ENCODE assay signal across 12 cellular contexts in the genomic region with DNA sequence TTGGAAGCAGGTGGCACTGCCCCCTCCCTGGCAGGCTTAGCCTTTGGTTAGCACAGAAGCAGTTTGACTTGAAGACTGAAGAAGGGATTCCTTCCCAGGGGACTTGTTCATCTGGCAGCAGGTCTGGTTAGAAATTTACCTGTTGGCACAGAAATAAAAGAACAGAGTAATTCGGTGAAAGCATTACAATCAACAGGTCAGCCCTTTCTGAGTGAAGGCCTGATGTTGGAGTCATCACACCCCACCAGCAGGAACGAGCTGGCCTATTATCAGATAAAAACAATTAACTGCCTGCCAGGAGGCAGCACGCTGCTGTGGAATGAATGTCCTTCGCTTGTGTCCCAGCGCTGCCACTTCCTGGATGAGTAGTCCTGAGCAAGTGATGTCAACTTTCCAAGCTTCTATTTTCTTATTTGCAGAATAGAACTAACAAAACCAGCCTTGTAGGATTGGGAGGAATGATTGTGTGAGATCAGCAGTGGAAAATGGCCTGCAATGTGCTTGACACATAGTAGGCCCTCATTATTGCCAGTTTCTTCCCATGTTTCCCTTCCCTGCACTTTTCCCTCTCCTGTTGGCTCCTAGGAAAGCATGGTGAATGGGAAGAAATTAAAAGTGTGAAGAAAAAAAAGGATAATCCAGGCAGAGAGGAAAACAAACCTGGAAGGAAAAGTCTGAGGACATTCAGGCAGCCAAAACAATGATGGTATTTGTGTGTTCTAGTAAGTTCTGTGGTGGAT. TPM values are rescaled to one million over a fixed set of nuclear protein-coding genes. Genes with fewer than 3 reads are reported as not detected.
DNase-seq lines count a peak whose midpoint lies in the region; ATAC-seq and TF ChIP-seq lines count a peak whose summit lies in the region.
"Had no signal": no experiment of that assay in that cellular context is flagged by ENCODE, and none has a peak within 500 bp of the region (broad histone marks: within the 10 kb centered on the region; RNA-seq: fewer than 3 reads in every experiment).

No MANE protein-coding gene starts in this region.

- H3K27me3 ChIP-seq in MG63 (no peaks in the 10 kb centered on the region), body of pancreas (no peaks in the 10 kb centered on the region), lower lobe of right lung (ENCODE audit: low read depth) (no peaks in the 10 kb centered on the region)
- H3K27me3 ChIP-seq in effector memory CD4-positive, alpha-beta T cell (replicated peaks; ENCODE audit: control insufficient read depth, insufficient read depth, low read length, poor library complexity, severe bottlenecking) = no peaks in the 10 kb centered on the region

- H3K36me3 ChIP-seq in MG63 (no peaks in the 10 kb centered on the region), body of pancreas (replicated peaks in 1 of 2; ENCODE audit: insufficient read depth in 1 of 2, low read depth in 2 of 2) (no peaks in the 10 kb centered on the region), mucosa of descending colon (ENCODE audit: low read depth) (no peaks in the 10 kb centered on the region), lower lobe of right lung (no peaks in the 10 kb centered on the region)
- no peaks in the 10 kb centered on the region for H3K36me3 ChIP-seq in effector memory CD4-positive, alpha-beta T cell (ENCODE audit: control insufficient read depth, insufficient read depth, low read length)
- H3K36me3 ChIP-seq: left ventricle myocardium inferior had no signal

- H3K27ac ChIP-seq in body of pancreas (peak overlapping the region in 1 of 4 donors; percentile 39), lower lobe of right lung (no peak overlapping the region)
- no peak overlapping the region for H3K27ac ChIP-seq in effector memory CD4-positive, alpha-beta T cell (ENCODE audit: insufficient read depth, low read length, poor library complexity, severe bottlenecking)
- H3K27ac ChIP-seq: left ventricle myocardium inferior had no signal

- intact Hi-C loops in body of pancreas (cut with DNase I) (no loop called here), mucosa of descending colon (cut with DNase I, micrococcal nuclease) (no loop called here), lower lobe of right lung (cut with DNase I) (no loop called here)

- 50 to 54% methylated on average over 5 of the region's 5 CpGs for WGBS in body of pancreas, 2 donors

- DNase-seq in DMS79 treated with DMSO at 0.1 percent for 48 hours (lab: John Stamatoyannopoulos, UW) (peak; percentile 20), MG63 (peak; percentile 58), body of pancreas (peak; percentile 19 to 47 (median 42)), mucosa of descending colon (peak in 2 of 3 donors; percentile 41 to 42), lower lobe of right lung (no peak), ecto neural progenitor cell (ENCODE audit: low spot score) (no peak)
- DNase-seq in effector memory CD4-positive, alpha-beta T cell = no peak
- DNase-seq: activated naive CD4-positive, alpha-beta T cell; left ventricle myocardium inferior; NCI-H510A treated with DMSO at 0.1 percent for 48 hours; stimulated activated naive CD8-positive, alpha-beta T cell treated with anti-CD3 and anti-CD28 coated beads, Interleukin-15, Interleukin-2, amounts not matched to agents 100 U/mL and 50 U/mL, for 24 hours had no signal

- ATAC-seq in body of pancreas = peak; percentile 64
- ATAC-seq in mucosa of descending colon = peak; percentile 77
- no peak for ATAC-seq in HG02759 (IDR thresholded peaks at IDR 0.05; ENCODE audit: unreplicated experiment)
- ATAC-seq in lower lobe of right lung = no peak
- ATAC-seq: stimulated activated naive CD8-positive, alpha-beta T cell treated with anti-CD3 and anti-CD28 coated beads, Interleukin-15, Interleukin-2, amounts not matched to agents 100 U/mL and 50 U/mL, for 24 hours had no signal

- H3K4me1 ChIP-seq in body of pancreas (peaks cover 5% of the 10 kb centered on the region), mucosa of descending colon (ENCODE audit: low read depth) (no peaks in the 10 kb centered on the region), lower lobe of right lung (peaks cover 2% of the 10 kb centered on the region)
- H3K4me1 ChIP-seq in effector memory CD4-positive, alpha-beta T cell (ENCODE audit: control insufficient read depth, insufficient read depth, low read length, poor library complexity, severe bottlenecking) = no peaks in the 10 kb centered on the region

- no peak for TF ChIP-seq POLR2A in body of pancreas (IDR thresholded peaks at IDR 0.05)

- TF ChIP-seq CTCF in body of pancreas (IDR thresholded peaks at IDR 0.05) (no peak), mucosa of descending colon (IDR thresholded peaks at IDR 0.05) (no peak), lower lobe of right lung (IDR thresholded peaks at IDR 0.05) (no peak)

- H3K4me3 ChIP-seq in MG63 (no peak overlapping the region), body of pancreas (no peak overlapping the region), mucosa of descending colon (no peak overlapping the region), lower lobe of right lung (no peak overlapping the region)
- no peak overlapping the region for H3K4me3 ChIP-seq in effector memory CD4-positive, alpha-beta T cell (ENCODE audit: insufficient read depth, low read depth, low read length, poor library complexity, severe bottlenecking)
- H3K4me3 ChIP-seq: left ventricle myocardium inferior had no signal

- no peaks in the 10 kb centered on the region for H3K9me3 ChIP-seq in MG63
- H3K9me3 ChIP-seq in body of pancreas = no peaks in the 10 kb centered on the region
- H3K9me3 ChIP-seq in mucosa of descending colon = no peaks in the 10 kb centered on the region
- H3K9me3 ChIP-seq in effector memory CD4-positive, alpha-beta T cell (ENCODE audit: control insufficient read depth, low read length) = no peaks in the 10 kb centered on the region
- no peaks in the 10 kb centered on the region for H3K9me3 ChIP-seq in lower lobe of right lung
- H3K9me3 ChIP-seq: left ventricle myocardium inferior had no signal

RNA-seq across cellular contexts. Expression of a gene that starts 29.0 kb away (rescaled TPM):
- 4.5 and 8.8 TPM in 2 replicates for total RNA-seq in MG63 (2014; rRNA removed; shearing (Covaris generic); ENCODE audit: low replicate concordance)
- 1 to 10 TPM; 1.3 to 8.6 TPM for total RNA-seq in body of pancreas
- 10 to 100 TPM; 30.7 to 40.9 (median 37.6) TPM for total RNA-seq in mucosa of descending colon
- total RNA-seq in lower lobe of right lung = 30.8 TPM

RNA-seq across cellular contexts. Expression of a gene that starts 41.2 kb away (rescaled TPM):
- 16.0 and 18.5 TPM in 2 replicates for total RNA-seq in MG63 (2014; rRNA removed; shearing (Covaris generic); ENCODE audit: low replicate concordance)
- total RNA-seq in body of pancreas = 10 to 100 TPM; 32.0 to 52.9 TPM
- total RNA-seq in mucosa of descending colon = 10 to 100 TPM; 45.9 to 61.2 (median 50.4) TPM
- 42.6 TPM for total RNA-seq in lower lobe of right lung

Comparison
In these comparisons a context has a peak if more than half of its experiments do, and no peak if none do; other contexts are left out.
1. DNase-seq: peak in DMS79 treated with DMSO at 0.1 percent for 48 hours (single experiment), MG63 (single experiment), body of pancreas (4 of 4) and mucosa of descending colon (2 of 3); none in effector memory CD4-positive, alpha-beta T cell (0 of 3), lower lobe of right lung (single experiment) and ecto neural progenitor cell (single experiment).
2. ATAC-seq: peak in body of pancreas (single experiment) and mucosa of descending colon (single experiment); none in HG02759 (single experiment) and lower lobe of right lung (0 of 2).